In the genomic region with DNA sequence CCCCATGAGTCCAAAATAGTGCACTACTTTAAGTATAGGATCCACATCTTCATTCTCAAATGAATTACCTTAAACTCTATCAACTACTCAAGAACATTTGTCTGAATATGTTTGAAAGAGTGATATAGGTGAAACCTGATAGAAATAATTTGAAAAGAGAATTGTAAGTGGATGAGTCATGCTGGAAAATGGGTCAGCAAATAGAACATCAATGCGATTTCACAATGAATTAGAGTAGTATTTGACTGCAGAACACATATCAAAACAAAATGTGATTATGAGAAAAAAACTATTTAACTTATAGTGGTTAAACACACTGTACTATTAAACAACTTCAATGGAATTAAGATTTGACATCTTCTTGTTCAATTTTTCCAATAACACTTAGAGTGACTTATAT, we compare ENCODE assay signal across 26 cellular contexts.
"Had no signal": no experiment of that assay in that cellular context is flagged by ENCODE, and none has a peak within 500 bp of the region (broad histone marks: within the 10 kb centered on the region; RNA-seq: fewer than 3 reads in every experiment).

No MANE protein-coding gene starts in this region.

- H3K27ac ChIP-seq: adrenal gland, ascending aorta, colonic mucosa, dorsolateral prefrontal cortex, esophagus squamous epithelium, gastrocnemius medialis, tibial artery had no signal

- H3K9me3 ChIP-seq: adrenal gland, ascending aorta, colonic mucosa, gastrocnemius medialis, mucosa of descending colon, tibial artery had no signal

- H3K4me3 ChIP-seq: adrenal gland, ascending aorta, colonic mucosa, dorsolateral prefrontal cortex, esophagus squamous epithelium, gastrocnemius medialis, mucosa of descending colon, tibial artery had no signal

- ATAC-seq: activated T-helper 17 cell treated with anti-CD3 and anti-CD28 coated beads, Interleukin-2, amount 50 U/mL, for 72 hours; effector memory CD8-positive, alpha-beta T cell; gastrocnemius medialis; mucosa of descending colon; sciatic nerve; stimulated activated effector memory CD8-positive, alpha-beta T cell treated with anti-CD3 and anti-CD28 coated beads, Interleukin-12 subunit alpha, Interleukin-12 subunit beta, amount 100 ng/mL, for 72 hours; stimulated activated naive CD8-positive, alpha-beta T cell treated with anti-CD3 and anti-CD28 coated beads, Interleukin-15, amount 100 ng/mL, for 72 hours; WTC11 had no signal

- FAIRE-seq: islet of Langerhans had no signal

- H3K4me1 ChIP-seq: adrenal gland, ascending aorta, colonic mucosa, esophagus squamous epithelium, gastrocnemius medialis, tibial artery had no signal

- DNase-seq: activated CD4-positive, alpha-beta T cell treated with anti-CD3 and anti-CD28 coated beads, Interleukin-2, amount 50 U/mL, for 4 hours; activated CD8-positive, alpha-beta memory T cell treated with anti-CD3 and anti-CD28 coated beads for 24 hours; activated CD8-positive, alpha-beta memory T cell treated with anti-CD3 and anti-CD28 coated beads, Interleukin-2, amount 50 U/mL, for 4 hours; activated naive CD4-positive, alpha-beta T cell; activated T-cell treated with anti-CD3 and anti-CD28 coated beads, Interleukin-2, amount 50 U/mL, for 24 hours; adrenal gland; colonic mucosa; dorsolateral prefrontal cortex; effector memory CD8-positive, alpha-beta T cell; esophagus squamous epithelium; gastrocnemius medialis; hypothalamus; mesendoderm; mucosa of descending colon; occipital lobe; small intestine; stimulated activated CD4-positive, alpha-beta T cell treated with anti-CD3 and anti-CD28 coated beads, Interleukin-2, amount 100 ng/mL, for 24 hours; stimulated activated naive CD8-positive, alpha-beta T cell treated with anti-CD3 and anti-CD28 coated beads, Interleukin-15, amount 100 ng/mL, for 72 hours; T1000; tibial artery had no signal
